Comparison of ENCODE assay signal across 8 cellular contexts in the genomic region with DNA sequence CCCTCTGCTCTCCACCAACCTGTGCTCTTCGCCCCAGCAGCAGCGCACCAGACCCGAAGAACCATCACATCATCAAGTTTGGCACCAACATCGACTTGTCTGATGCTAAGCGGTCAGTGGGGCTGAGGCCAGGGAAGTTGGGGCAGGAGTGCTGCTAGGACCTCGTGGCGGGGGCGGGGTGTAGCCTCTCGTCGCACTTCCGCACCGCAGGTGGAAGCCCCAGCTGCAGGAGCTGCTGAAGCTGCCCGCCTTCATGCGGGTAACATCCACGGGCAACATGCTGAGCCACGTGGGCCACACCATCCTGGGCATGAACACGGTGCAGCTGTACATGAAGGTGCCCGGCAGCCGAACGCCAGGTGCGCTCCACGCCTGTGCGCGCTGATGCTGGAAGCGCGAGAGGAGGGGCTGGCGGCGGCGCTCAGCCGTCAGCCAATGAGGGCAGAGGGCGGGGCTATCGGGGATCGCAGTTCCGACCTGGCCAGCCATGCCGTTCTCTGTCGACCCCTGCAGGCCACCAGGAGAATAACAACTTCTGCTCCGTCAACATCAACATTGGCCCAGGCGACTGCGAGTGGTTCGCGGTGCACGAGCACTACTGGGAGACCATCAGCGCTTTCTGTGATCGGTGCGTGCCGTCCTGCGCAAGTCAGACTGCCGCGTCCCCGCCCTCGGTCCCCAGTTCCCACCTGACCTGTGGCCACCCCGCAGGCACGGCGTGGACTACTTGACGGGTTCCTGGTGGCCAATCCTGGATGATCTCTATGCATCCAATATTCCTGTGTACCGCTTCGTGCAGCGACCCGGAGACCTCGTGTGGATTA.
DNase-seq lines count a peak whose midpoint lies in the region; ATAC-seq and TF ChIP-seq lines count a peak whose summit lies in the region.

No MANE protein-coding gene starts in this region.

- H3K4me3 ChIP-seq in AG09309 (ENCODE audit: control insufficient read depth, low read depth, low read length) (no peak overlapping the region), choroid plexus epithelial cell (ENCODE audit: low read depth, low read length) (peak overlapping the region; percentile 18)

- H3K27me3 ChIP-seq in layer of hippocampus (ENCODE audit: control insufficient read depth, insufficient read depth, low read length): no peaks in the 10 kb centered on the region

- ATAC-seq in GM18867 (IDR thresholded peaks at IDR 0.05; ENCODE audit: unreplicated experiment): peak; percentile 63
- peak; percentile 68 for ATAC-seq in HG03103 (IDR thresholded peaks at IDR 0.05; ENCODE audit: low read depth, unreplicated experiment)

- peak overlapping the region; percentile 39 for H3K27ac ChIP-seq in layer of hippocampus (ENCODE audit: low read depth, low read length)

- TF ChIP-seq CTCF in AG09309 (IDR thresholded peaks at IDR 0.05; ENCODE audit: control insufficient read depth, insufficient read depth, low read depth, low read length, missing control alignments) (peak; percentile 95), choroid plexus epithelial cell (conservative IDR thresholded peaks at IDR 0.05; ENCODE audit: low read depth, low read length) (peak; percentile 90)

- DNase-seq in AG09309 (ENCODE audit: low read depth) (no peak), NCI-H2196 treated with DMSO at 0.1 percent for 48 hours (lab: John Stamatoyannopoulos, UW; ENCODE audit: unreplicated experiment) (peak; percentile 60), choroid plexus epithelial cell (ENCODE audit: low read depth) (peak; percentile 91)
- DNase-seq in activated CD4-positive, alpha-beta T cell treated with anti-CD3 and anti-CD28 coated beads for 48 hours: peak; percentile 96
- peak; percentile 86 for DNase-seq in stimulated activated CD4-positive, alpha-beta T cell treated with anti-CD3 and anti-CD28 coated beads, Interleukin-2, amount 100 ng/mL, for 4 hours (ENCODE audit: low read depth)
